1 cellular context compared by ENCODE assay signal in the genomic region with DNA sequence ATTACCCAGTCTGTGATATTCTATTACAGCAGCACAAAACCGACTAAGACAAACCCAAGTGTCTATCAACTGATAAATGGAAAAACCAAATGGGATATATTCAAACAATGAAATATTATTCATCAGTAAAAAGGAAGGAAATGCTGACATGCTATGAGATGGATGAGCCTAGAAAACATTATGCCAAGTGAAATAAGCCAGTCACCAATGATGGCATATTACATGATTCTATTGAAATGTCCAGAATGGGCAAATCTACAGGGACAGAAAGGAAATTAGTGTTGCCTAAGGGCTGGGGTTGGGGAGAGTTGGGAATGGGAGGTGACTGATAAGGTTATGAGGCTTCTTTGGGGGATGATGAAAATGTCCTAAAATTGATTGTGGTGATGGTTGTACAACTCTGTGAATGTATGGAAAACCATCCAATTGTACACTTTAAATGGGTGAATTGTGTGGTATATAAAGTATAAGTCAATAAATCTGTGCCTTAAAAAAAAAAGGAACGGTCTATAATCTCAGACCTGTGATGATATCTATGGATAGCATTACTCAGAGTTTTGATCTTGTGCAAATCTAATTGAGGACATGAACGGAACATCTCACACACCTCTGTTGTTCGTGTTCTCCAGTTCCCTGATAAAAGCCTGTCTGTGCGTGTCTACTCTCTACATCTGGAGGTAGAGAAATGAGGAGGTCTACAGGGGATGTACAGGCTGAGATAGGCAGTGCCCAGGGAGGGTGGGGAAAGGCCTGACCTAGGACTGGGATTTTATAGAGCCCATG.
TF ChIP-seq lines count a peak whose summit lies in the region.

No MANE protein-coding gene starts in this region.

TF ChIP-seq in IMR-90, 13 proteins besides CTCF, POLR2A, EP300 and RAD21:
- TF ChIP-seq RCOR1 (IDR thresholded peaks at IDR 0.05; ENCODE audit: insufficient replicate concordance, low read length) (no peak), NFE2L2 (IDR thresholded peaks at IDR 0.05; ENCODE audit: low read depth, low read length) (no peak)
- TF ChIP-seq, protein P1, sequence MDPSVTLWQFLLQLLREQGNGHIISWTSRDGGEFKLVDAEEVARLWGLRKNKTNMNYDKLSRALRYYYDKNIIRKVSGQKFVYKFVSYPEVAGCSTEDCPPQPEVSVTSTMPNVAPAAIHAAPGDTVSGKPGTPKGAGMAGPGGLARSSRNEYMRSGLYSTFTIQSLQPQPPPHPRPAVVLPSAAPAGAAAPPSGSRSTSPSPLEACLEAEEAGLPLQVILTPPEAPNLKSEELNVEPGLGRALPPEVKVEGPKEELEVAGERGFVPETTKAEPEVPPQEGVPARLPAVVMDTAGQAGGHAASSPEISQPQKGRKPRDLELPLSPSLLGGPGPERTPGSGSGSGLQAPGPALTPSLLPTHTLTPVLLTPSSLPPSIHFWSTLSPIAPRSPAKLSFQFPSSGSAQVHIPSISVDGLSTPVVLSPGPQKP (IDR thresholded peaks at IDR 0.05; ENCODE audit: borderline replicate concordance, low read depth, low read length), result no peak
TF ChIP-seq in IMR-90: peak in this region for 0.
